ENCODE assay signal across 9 cellular contexts in the genomic region with DNA sequence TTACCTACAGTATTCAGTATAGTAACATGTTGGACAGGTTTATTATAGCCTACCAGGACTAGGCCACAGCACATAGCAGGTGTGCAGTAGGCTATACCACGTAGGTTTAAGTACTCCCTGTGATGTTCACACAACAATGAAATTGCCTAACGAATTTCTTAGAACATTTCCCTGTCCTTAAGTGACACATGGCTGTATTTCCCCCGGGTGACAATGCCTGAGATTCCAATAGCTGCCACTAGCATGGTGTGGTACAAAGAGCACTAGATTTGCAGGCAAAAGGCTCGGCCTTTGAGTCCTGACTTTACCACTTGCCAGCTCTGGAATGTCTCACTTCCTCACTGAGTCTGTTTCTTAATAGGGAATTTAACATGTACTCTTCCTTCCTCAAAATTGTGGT. TPM values are rescaled to one million over a fixed set of nuclear protein-coding genes. Genes with fewer than 3 reads are reported as not detected.
DNase-seq lines count a peak whose midpoint lies in the region; ATAC-seq, FAIRE-seq and TF ChIP-seq lines count a peak whose summit lies in the region.
"Had no signal": no experiment of that assay in that cellular context is flagged by ENCODE, and none has a peak within 500 bp of the region (broad histone marks: within the 10 kb centered on the region; RNA-seq: fewer than 3 reads in every experiment).

No MANE protein-coding gene starts in this region.

- DNase-seq in GM12864 (ENCODE audit: low read depth) (no peak), KBM-7 (peak; percentile 34), heart right ventricle (no peak), pancreas (peak in 3 of 6 donors; percentile 21 to 52 (median 23)), NCI-H2171 treated with DMSO at 0.1 percent for 48 hours (lab: John Stamatoyannopoulos, UW) (no peak), COR-L47 (lab: John Stamatoyannopoulos, UW) (no peak)
- DNase-seq in activated effector memory CD4-positive, alpha-beta T cell treated with anti-CD3 and anti-CD28 coated beads, Interleukin-2, amount 50 U/mL, for 16 hours, result no peak

- TF ChIP-seq CTCF in GM12864 (IDR thresholded peaks at IDR 0.05; ENCODE audit: low read depth, low read length, missing control alignments) (peak; percentile 21), heart right ventricle (IDR thresholded peaks at IDR 0.05) (peak in 2 of 9 donors; percentile 15 to 38), pancreas (IDR thresholded peaks at IDR 0.05) (peak in 2 of 4 donors; percentile 19 to 23)

- FAIRE-seq in pancreas (lab: Jason Lieb, UNC), result peak; percentile 39

- H3K27me3 ChIP-seq in heart right ventricle (no peaks in the 10 kb centered on the region), pancreas (no peaks in the 10 kb centered on the region)

- H3K9me3 ChIP-seq in heart right ventricle (peaks cover 0 to 7% (median 2%) of the 10 kb centered on the region in 11 donors), pancreas (no peaks in the 10 kb centered on the region)

- in situ Hi-C loops in KBM-7 (cut with MboI; ENCODE audit: low pct_unique_long_range_greater_than_20kb, low sequenced_read_pairs), result no loop called here

- H3K4me1 ChIP-seq in heart right ventricle (peaks cover 0 to 53% (median 46%) of the 10 kb centered on the region in 9 donors), pancreas (peaks cover 11 to 21% (median 13%) of the 10 kb centered on the region in 3 donors)

- WGBS in heart right ventricle, 2 donors, result 27 to 34% methylated on average over 4 of the region's 4 CpGs
- 22 to 28% methylated on average over 4 of the region's 4 CpGs for WGBS in pancreas, 2 donors

- H3K36me3 ChIP-seq in heart right ventricle, result peaks cover 0 to 35% (median 0%) of the 10 kb centered on the region in 9 donors
- no peaks in the 10 kb centered on the region for H3K36me3 ChIP-seq in pancreas

- ATAC-seq in heart right ventricle, result peak; percentile 59 to 95 (median 82)
- ATAC-seq in pancreas, result peak; percentile 84 to 95 (median 88)
- no peak for ATAC-seq in GM18870 (IDR thresholded peaks at IDR 0.05; ENCODE audit: unreplicated experiment)

- intact Hi-C loops in heart right ventricle (cut with DNase I) (no loop called here), pancreas (cut with DNase I) (no loop called here)

- peak overlapping the region in 6 of 10 donors; percentile 10 to 74 (median 20) for H3K27ac ChIP-seq in heart right ventricle
- peak overlapping the region; percentile 41 to 75 (median 56) for H3K27ac ChIP-seq in pancreas
- H3K27ac ChIP-seq: VCaP had no signal

- H3K4me3 ChIP-seq in GM12864 (ENCODE audit: low read depth, low read length) (no peak overlapping the region), heart right ventricle (no peak overlapping the region), pancreas (no peak overlapping the region)

RNA-seq across cellular contexts. Expression of gene PTPN21, which starts 19.7 kb away (rescaled TPM):
- total RNA-seq in heart right ventricle, result 10 to 100 TPM; 25.0 to 62.1 (median 39.8) TPM
- polyA plus RNA-seq in heart right ventricle, result 1 to 10 TPM; 5.3 to 9.7 TPM
- 10 to 100 TPM; 10.1 to 13.6 (median 11.0) TPM for total RNA-seq in pancreas
- 1 to 10 TPM; 5.0 to 7.2 TPM for polyA plus RNA-seq in pancreas

RNA-seq across cellular contexts. Expression of gene ZC3H14, which starts 27.7 kb away (rescaled TPM):
- 10 to 100 TPM; 35.4 to 49.4 (median 38.7) TPM for total RNA-seq in heart right ventricle
- 10 to 100 TPM; 24.5 to 32.4 TPM for polyA plus RNA-seq in heart right ventricle
- 10 to 100 TPM; 25.5 to 37.1 (median 29.8) TPM for total RNA-seq in pancreas
- 10 to 100 TPM; 16.2 to 27.6 TPM for polyA plus RNA-seq in pancreas
